20 cellular contexts compared by ENCODE assay signal in the genomic region with DNA sequence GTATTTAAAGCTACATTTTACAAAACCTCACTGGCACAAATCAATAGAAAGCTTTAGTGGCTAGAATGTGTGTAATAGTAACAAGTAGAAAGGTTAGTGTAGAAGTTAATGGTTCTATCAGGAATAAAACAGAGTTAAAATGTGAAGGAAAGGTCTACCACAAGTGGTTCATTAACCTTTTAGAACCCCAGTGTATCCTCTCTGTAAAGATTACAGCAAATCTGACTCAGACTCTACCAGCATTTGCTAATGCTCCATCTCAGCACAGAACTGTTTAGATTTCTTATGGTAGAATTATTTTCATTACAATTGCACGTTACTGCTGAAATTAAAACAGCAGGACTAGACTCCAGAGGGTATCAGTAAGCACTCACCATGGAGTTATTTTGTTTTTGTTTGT.
"Had no signal": no experiment of that assay in that cellular context is flagged by ENCODE, and none has a peak within 500 bp of the region (broad histone marks: within the 10 kb centered on the region; RNA-seq: fewer than 3 reads in every experiment).

No MANE protein-coding gene starts in this region.

- FAIRE-seq: keratinocyte had no signal

- H3K4me3 ChIP-seq: colonic mucosa, suprapubic skin, vagina had no signal

- H3K27ac ChIP-seq: brain microvascular endothelial cell, colonic mucosa, epithelial cell of prostate, foreskin keratinocyte, vagina had no signal

- H3K4me1 ChIP-seq: colonic mucosa, foreskin keratinocyte, suprapubic skin, vagina had no signal

- H3K9me3 ChIP-seq: colonic mucosa, suprapubic skin, vagina had no signal

- ATAC-seq: activated T-cell treated with anti-CD3 and anti-CD28 coated beads, Interleukin-2, amount 50 U/mL, for 72 hours; foreskin keratinocyte; right cardiac atrium had no signal

- DNase-seq: activated CD4-positive, alpha-beta T cell treated with anti-CD3 and anti-CD28 coated beads, Interleukin-2, amount 50 U/mL, for 1 hour; activated CD4-positive, CD25-positive, alpha-beta regulatory T cell treated with anti-CD3 and anti-CD28 coated beads, Interleukin-2, amount 50 U/mL, for 72 hours; activated CD8-positive, alpha-beta memory T cell treated with anti-CD3 and anti-CD28 coated beads, Interleukin-2, amount 50 U/mL, for 48 hours; activated effector memory CD4-positive, alpha-beta T cell treated with anti-CD3 and anti-CD28 coated beads, Interleukin-2, amount 50 U/mL, for 16 hours; activated naive CD4-positive, alpha-beta T cell treated with anti-CD3 and anti-CD28 coated beads, Interleukin-2, amount 50 U/mL, for 16 hours; activated T-cell treated with anti-CD3 and anti-CD28 coated beads, Interleukin-2, amount 50 U/mL, for 72 hours; aorta; brain microvascular endothelial cell; central memory CD4-positive, alpha-beta T cell; colonic mucosa; endodermal cell; foreskin keratinocyte; hypothalamus; right cardiac atrium; T-helper 9 cell; trophoblast cell had no signal

- H3K36me3 ChIP-seq: brain microvascular endothelial cell, colonic mucosa, suprapubic skin, vagina had no signal
